ENCODE assay signal across 8 cellular contexts in genomic region chr22:46072981-46073682, GRCh38.
DNase-seq lines count a peak whose midpoint lies in the region; ATAC-seq and TF ChIP-seq lines count a peak whose summit lies in the region.

No MANE protein-coding gene starts in this region.

- H3K4me3 ChIP-seq in AG10803 (ENCODE audit: low read length), result peak overlapping the region; percentile 98

- 0 out of 2 replicates have a peak, but pooled peaks have one; percentile 10 for TF ChIP-seq EP300 in Ishikawa (IDR thresholded peaks at IDR 0.05; ENCODE audit: borderline replicate concordance)

- TF ChIP-seq RAD21 in Ishikawa (IDR thresholded peaks at IDR 0.05; ENCODE audit: low read depth), result no peak

- TF ChIP-seq CTCF in AG10803 (conservative IDR thresholded peaks at IDR 0.05; ENCODE audit: low read length), result no peak

- H3K27ac ChIP-seq in cingulate gyrus (ENCODE audit: low read depth, low read length), result peak overlapping the region; percentile 97

- ATAC-seq in GM21367 (IDR thresholded peaks at IDR 0.05; ENCODE audit: unreplicated experiment) (no peak), HG02642 (IDR thresholded peaks at IDR 0.05; ENCODE audit: poor library complexity, unreplicated experiment) (no peak)

- DNase-seq in AG10803 (ENCODE audit: low read depth) (no peak), myocyte (ENCODE audit: low read depth) (peak; percentile 50), midbrain (lab: John Stamatoyannopoulos, UW) (no peak), NOMO-1 treated with DMSO at 0.1 percent for 48 hours (lab: John Stamatoyannopoulos, UW; ENCODE audit: unreplicated experiment) (no peak)

TF ChIP-seq in Ishikawa, 13 proteins besides CTCF, POLR2A, EP300 and RAD21:
- no peak for TF ChIP-seq USF1 (IDR thresholded peaks at IDR 0.05)
- no peak for TF ChIP-seq EGR1 (IDR thresholded peaks at IDR 0.05)
- no peak for TF ChIP-seq YY1 (IDR thresholded peaks at IDR 0.05; ENCODE audit: low read depth)
- TF ChIP-seq CEBPB (IDR thresholded peaks at IDR 0.05), result no peak
- TF ChIP-seq TAF1 (IDR thresholded peaks at IDR 0.05; ENCODE audit: low read depth), result no peak
- no peak for TF ChIP-seq NFIC (IDR thresholded peaks at IDR 0.05)
